ENCODE assay signal across 24 cellular contexts in the genomic region with DNA sequence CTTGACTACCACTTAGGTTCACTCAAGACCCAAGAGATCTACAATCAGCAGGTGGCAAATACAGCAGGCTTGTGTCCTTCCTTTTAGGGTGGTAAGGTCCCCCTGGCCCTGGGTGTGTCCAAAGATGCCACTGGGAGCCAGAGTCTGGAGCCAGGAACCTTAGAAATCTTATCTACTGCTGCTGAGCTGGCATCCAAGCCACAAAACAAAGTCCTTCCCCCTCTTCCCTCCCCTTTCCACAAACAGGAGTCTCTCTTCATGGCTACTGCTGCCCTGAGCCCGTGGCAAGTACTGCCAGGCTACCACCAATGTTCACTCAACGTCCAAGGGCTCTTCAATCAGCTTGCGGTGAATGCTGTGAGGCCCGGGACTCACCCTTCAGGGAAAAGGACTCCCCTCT.
"Had no signal": no experiment of that assay in that cellular context is flagged by ENCODE, and none has a peak within 500 bp of the region (broad histone marks: within the 10 kb centered on the region; RNA-seq: fewer than 3 reads in every experiment).

No MANE protein-coding gene starts in this region.

- H3K9me3 ChIP-seq: SJSA1 had no signal

- H3K4me3 ChIP-seq: MG63, SJSA1, SK-N-MC had no signal

- H3K4me1 ChIP-seq: SJSA1 had no signal

- DNase-seq: KBM-7, MG63, NCI-H1092, NCI-H1105 treated with DMSO at 0.1 percent for 48 hours, NCI-H1417 treated with DMSO at 0.1 percent for 48 hours, NCI-H146, NCI-H1694 treated with DMSO at 0.1 percent for 48 hours, NCI-H1930, NCI-H2081 treated with DMSO at 0.1 percent for 48 hours, NCI-H2171, NCI-H226, NCI-H446, NCI-H510A, NCI-H524 treated with DMSO at 0.1 percent for 48 hours, NCI-H69, NCI-H774, Right ventricle myocardium superior, RPMI8226, SIG-M5 had no signal

- H3K36me3 ChIP-seq: MG63, SJSA1 had no signal

- H3K27ac ChIP-seq: HL-60, SJSA1, SK-N-MC had no signal

- H3K27me3 ChIP-seq: MG63, SJSA1 had no signal

- FAIRE-seq: HTR-8/SVneo, RCC 7860 had no signal
